Comparison of ENCODE assay signal across 8 cellular contexts in genomic region chr2:111168528-111168929, GRCh38. TPM values are rescaled to one million over a fixed set of nuclear protein-coding genes. Genes with fewer than 3 reads are reported as not detected.
DNase-seq lines count a peak whose midpoint lies in the region; ATAC-seq and TF ChIP-seq lines count a peak whose summit lies in the region.

No MANE protein-coding gene starts in this region.

- H3K79me2 ChIP-seq in PC-3 (ENCODE audit: low read length): no peaks in the 10 kb centered on the region

- 17 to 27% (median 24%) methylated on average over 8 of the region's 8 CpGs for WGBS in stomach, 5 donors

- no peak for TF ChIP-seq EP300 in stomach (IDR thresholded peaks at IDR 0.05)

- H3K9me2 ChIP-seq in PC-3 (replicated peaks; ENCODE audit: low read length): no peaks in the 10 kb centered on the region

- no peak overlapping the region for H2AFZ ChIP-seq in PC-3 (ENCODE audit: low read length)

- no peaks in the 10 kb centered on the region for H3F3A ChIP-seq in PC-3 (ENCODE audit: low read length, unreplicated experiment)

- ATAC-seq in GM21737 (IDR thresholded peaks at IDR 0.05; ENCODE audit: unreplicated experiment) (peak; percentile 58), PC-3 (peak; percentile 96), GM19397 (IDR thresholded peaks at IDR 0.05; ENCODE audit: unreplicated experiment) (no peak)

- H3K27ac ChIP-seq in PC-3 (ENCODE audit: low read length) (peak overlapping the region; percentile 43), stomach (no peak overlapping the region)

- POLR2A ChIA-PET in PC-3 (lab: Charles Lee; ENCODE audit: unreplicated experiment): interaction anchor here (0.5 to 1.0 kb wide), 3 partner anchors 34 to 1989 kb away, joined by 3 to 14 read pairs (median 5); partner anchors contain the start of gene BCL2L11

- peak; percentile 62 for DNase-seq in COLO829 (ENCODE audit: low spot score)
- DNase-seq in PC-3: peak; percentile 94
- peak; percentile 75 for DNase-seq in activated naive CD4-positive, alpha-beta T cell treated with Interleukin-2 at 50 U/mL for 16 hours
- peak; percentile 72 for DNase-seq in kidney tubule cell (ENCODE audit: low spot score)
- peak; percentile 67 for DNase-seq in stomach
- no peak for DNase-seq in KG1 (lab: John Stamatoyannopoulos, UW)

- H4K20me1 ChIP-seq in PC-3 (ENCODE audit: low read length): no peaks in the 10 kb centered on the region

- H3K9me3 ChIP-seq in PC-3 (ENCODE audit: low read length) (no peaks in the 10 kb centered on the region), stomach (no peaks in the 10 kb centered on the region)

- H3K4me3 ChIP-seq in PC-3 (ENCODE audit: low read length) (no peak overlapping the region), stomach (no peak overlapping the region)

- intact Hi-C loops in PC-3 (cut with micrococcal nuclease): no loop called here
- intact Hi-C loops in stomach (cut with DNase I; ENCODE audit: low total_unique reads): no loop called here

- no peak overlapping the region for H3K9ac ChIP-seq in PC-3 (ENCODE audit: low read length)

- TF ChIP-seq CTCF in PC-3 (conservative IDR thresholded peaks at IDR 0.05; ENCODE audit: low read depth, low read length): no peak
- TF ChIP-seq CTCF in stomach (IDR thresholded peaks at IDR 0.05): no peak

- TF ChIP-seq POLR2A in stomach (IDR thresholded peaks at IDR 0.05): no peak

- CTCF ChIA-PET in PC-3 (lab: Charles Lee): no interaction called here

- H3K4me1 ChIP-seq in PC-3 (ENCODE audit: insufficient read depth, low read length) (peaks cover 31% of the 10 kb centered on the region), stomach (peaks cover under 1 to 43% (median 29%) of the 10 kb centered on the region in 4 donors)

- peak overlapping the region; percentile 69 for H3K4me2 ChIP-seq in PC-3 (ENCODE audit: low read length)

- H3K27me3 ChIP-seq in PC-3 (ENCODE audit: low read length) (no peaks in the 10 kb centered on the region), stomach (no peaks in the 10 kb centered on the region)

- H3K36me3 ChIP-seq in PC-3 (ENCODE audit: low read depth, low read length): peaks cover 19% of the 10 kb centered on the region; the same call in 1 of the 2 replicates
- peaks cover 0 to 36% (median 15%) of the 10 kb centered on the region in 4 donors for H3K36me3 ChIP-seq in stomach

- BruUV-seq in PC-3 (replicated peaks; lab: Mats Ljungman, UMichigan): no TSS peak

RNA-seq across cellular contexts. Expression of gene BCL2L11, which starts 47.8 kb away (rescaled TPM):
- total RNA-seq in PC-3 (2014; rRNA removed): 11.3 and 24.6 TPM in 2 replicates
- 10 to 100 TPM in 3 of 5 donors, 1 to 10 TPM in 1, under 1 TPM in 1; 0.29 to 41.2 (median 16.2) TPM for total RNA-seq in stomach
- polyA plus RNA-seq in stomach: 1 to 10 TPM; 4.3 to 4.9 (median 4.6) TPM
